In the genomic region with DNA sequence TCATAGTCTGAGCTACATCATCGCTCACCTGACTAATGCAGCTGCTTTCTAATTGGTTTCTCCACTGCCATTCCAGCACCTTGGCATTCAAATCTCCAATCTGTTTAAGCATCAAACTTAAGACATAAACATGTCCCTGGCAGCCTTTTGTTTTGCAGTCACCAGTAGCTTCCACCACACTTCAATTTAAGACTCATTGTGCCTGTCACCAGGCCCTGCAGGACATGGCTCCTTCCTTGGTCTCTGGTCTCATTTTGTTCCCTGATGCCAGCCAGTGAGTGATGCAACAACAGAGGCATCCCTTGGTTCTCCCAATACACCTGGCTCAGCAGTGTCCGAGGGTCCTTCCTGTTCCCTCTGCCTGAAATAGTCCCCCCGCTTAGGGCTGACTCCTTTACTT, we compare ENCODE assay signal across 28 cellular contexts.
"Had no signal": no experiment of that assay in that cellular context is flagged by ENCODE, and none has a peak within 500 bp of the region (broad histone marks: within the 10 kb centered on the region; RNA-seq: fewer than 3 reads in every experiment).

No MANE protein-coding gene starts in this region.

- H3K9me3 Mint-ChIP-seq: dendritic cell treated with granulocyte-macrophage colony-stimulating factor and Interleukin-4, amounts not matched to agents 40 ng/mL and 50 ng/mL, for 4 days; endodermal cell had no signal

- H3K27me3 ChIP-seq: colonic mucosa, dorsolateral prefrontal cortex, esophagus squamous epithelium, foreskin keratinocyte, gastrocnemius medialis, heart left ventricle, heart right ventricle had no signal

- H3K4me1 Mint-ChIP-seq: endodermal cell had no signal

- H3K27ac ChIP-seq: colonic mucosa, coronary artery, dorsolateral prefrontal cortex, epithelial cell of prostate, esophagus muscularis mucosa, esophagus squamous epithelium, foreskin keratinocyte, gastrocnemius medialis, gastroesophageal sphincter, heart left ventricle, heart right ventricle had no signal

- H3K4me3 Mint-ChIP-seq: dendritic cell treated with granulocyte-macrophage colony-stimulating factor and Interleukin-4, amounts not matched to agents 40 ng/mL and 50 ng/mL, for 4 days; effector memory CD8-positive, alpha-beta T cell; endodermal cell had no signal

- H3K4me1 ChIP-seq: colonic mucosa, esophagus muscularis mucosa, esophagus squamous epithelium, foreskin keratinocyte, gastrocnemius medialis, gastroesophageal sphincter, heart left ventricle, heart right ventricle had no signal

- DNase-seq: colonic mucosa; cortex of kidney; dermis blood vessel endothelial cell; dorsolateral prefrontal cortex; effector CD4-positive, alpha-beta T cell; effector CD8-positive, alpha-beta T cell; effector memory CD4-positive, alpha-beta T cell; effector memory CD8-positive, alpha-beta T cell; endodermal cell; erythroblast; esophagus squamous epithelium; foreskin fibroblast; foreskin keratinocyte; foreskin melanocyte; gastrocnemius medialis; glutamatergic neuron; head of caudate nucleus; heart left ventricle; heart right ventricle had no signal

- H3K4me3 ChIP-seq: colonic mucosa, coronary artery, dorsolateral prefrontal cortex, esophagus muscularis mucosa, esophagus squamous epithelium, gastrocnemius medialis, gastroesophageal sphincter, heart left ventricle, heart right ventricle had no signal

- H3K27ac Mint-ChIP-seq: dendritic cell treated with granulocyte-macrophage colony-stimulating factor and Interleukin-4, amounts not matched to agents 40 ng/mL and 50 ng/mL, for 4 days; effector memory CD8-positive, alpha-beta T cell; endodermal cell had no signal

- H3K9me3 ChIP-seq: colonic mucosa, esophagus muscularis mucosa, esophagus squamous epithelium, gastrocnemius medialis, gastroesophageal sphincter, heart left ventricle, heart right ventricle had no signal

- FAIRE-seq: colon, endometrium, endothelial cell of umbilical vein, frontal cortex had no signal

- H3K36me3 ChIP-seq: colonic mucosa, esophagus muscularis mucosa, esophagus squamous epithelium, gastrocnemius medialis, gastroesophageal sphincter, heart left ventricle, heart right ventricle had no signal
